2 cellular contexts compared by ENCODE assay signal in the genomic region with DNA sequence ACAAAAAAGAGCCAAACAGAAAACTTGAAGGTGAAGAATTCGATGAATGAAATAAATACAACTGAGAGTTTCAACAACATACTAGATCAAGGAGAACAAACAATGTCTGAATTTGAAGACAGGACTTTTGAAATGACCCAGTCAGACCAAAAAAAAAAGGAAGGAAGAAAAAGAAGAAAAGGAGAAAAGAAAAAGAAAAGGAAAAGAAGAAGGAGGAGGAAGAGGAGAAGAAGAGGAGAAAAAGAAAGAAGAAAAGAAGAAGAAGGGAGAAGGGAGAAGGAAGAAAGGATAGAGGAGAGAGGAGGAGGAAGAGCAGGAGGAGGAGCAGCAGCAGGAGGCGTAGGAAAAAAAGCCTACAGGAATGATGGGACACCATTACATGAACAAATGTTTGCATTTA.
TF ChIP-seq lines count a peak whose summit lies in the region.

No MANE protein-coding gene starts in this region.

TF ChIP-seq in WTC11, 78 proteins besides CTCF, POLR2A, EP300 and RAD21:
- TF ChIP-seq, protein P1, sequence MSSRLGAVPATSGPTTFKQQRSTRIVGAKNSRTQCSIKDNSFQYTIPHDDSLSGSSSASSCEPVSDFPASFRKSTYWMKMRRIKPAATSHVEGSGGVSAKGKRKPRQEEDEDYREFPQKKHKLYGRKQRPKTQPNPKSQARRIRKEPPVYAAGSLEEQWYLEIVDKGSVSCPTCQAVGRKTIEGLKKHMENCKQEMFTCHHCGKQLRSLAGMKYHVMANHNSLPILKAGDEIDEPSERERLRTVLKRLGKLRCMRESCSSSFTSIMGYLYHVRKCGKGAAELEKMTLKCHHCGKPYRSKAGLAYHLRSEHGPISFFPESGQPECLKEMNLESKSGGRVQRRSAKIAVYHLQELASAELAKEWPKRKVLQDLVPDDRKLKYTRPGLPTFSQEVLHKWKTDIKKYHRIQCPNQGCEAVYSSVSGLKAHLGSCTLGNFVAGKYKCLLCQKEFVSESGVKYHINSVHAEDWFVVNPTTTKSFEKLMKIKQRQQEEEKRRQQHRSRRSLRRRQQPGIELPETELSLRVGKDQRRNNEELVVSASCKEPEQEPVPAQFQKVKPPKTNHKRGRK (CRISPR knock-in tag; IDR thresholded peaks at IDR 0.05; ENCODE audit: borderline replicate concordance) = 0 out of 2 replicates have a peak, but pooled peaks have one; percentile 45

TF ChIP-seq in K562, 482 proteins besides CTCF, POLR2A, EP300 and RAD21:
- TF ChIP-seq, protein P2, sequence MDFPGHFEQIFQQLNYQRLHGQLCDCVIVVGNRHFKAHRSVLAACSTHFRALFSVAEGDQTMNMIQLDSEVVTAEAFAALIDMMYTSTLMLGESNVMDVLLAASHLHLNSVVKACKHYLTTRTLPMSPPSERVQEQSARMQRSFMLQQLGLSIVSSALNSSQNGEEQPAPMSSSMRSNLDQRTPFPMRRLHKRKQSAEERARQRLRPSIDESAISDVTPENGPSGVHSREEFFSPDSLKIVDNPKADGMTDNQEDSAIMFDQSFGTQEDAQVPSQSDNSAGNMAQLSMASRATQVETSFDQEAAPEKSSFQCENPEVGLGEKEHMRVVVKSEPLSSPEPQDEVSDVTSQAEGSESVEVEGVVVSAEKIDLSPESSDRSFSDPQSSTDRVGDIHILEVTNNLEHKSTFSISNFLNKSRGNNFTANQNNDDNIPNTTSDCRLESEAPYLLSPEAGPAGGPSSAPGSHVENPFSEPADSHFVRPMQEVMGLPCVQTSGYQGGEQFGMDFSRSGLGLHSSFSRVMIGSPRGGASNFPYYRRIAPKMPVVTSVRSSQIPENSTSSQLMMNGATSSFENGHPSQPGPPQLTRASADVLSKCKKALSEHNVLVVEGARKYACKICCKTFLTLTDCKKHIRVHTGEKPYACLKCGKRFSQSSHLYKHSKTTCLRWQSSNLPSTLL (IDR thresholded peaks at IDR 0.05) = 0 out of 2 replicates have a peak, but pooled peaks have one; percentile 46
- TF ChIP-seq MTA2 (IDR thresholded peaks at IDR 0.05; ENCODE audit: low read depth) (0 out of 2 replicates have a peak, but pooled peaks have one; percentile 10), MCM7 (IDR thresholded peaks at IDR 0.05) (peak in 1 of 2 experiments; percentile 43; a peak in 1 of 4 replicates), TRIM28 (IDR thresholded peaks at IDR 0.05) (peak; percentile 15; the same call in 1 of the 2 replicates), EHMT2 (IDR thresholded peaks at IDR 0.05) (peak; percentile 8; the same call in 1 of the 2 replicates), TRIM24 (IDR thresholded peaks at IDR 0.05) (peak in 1 of 2 experiments; percentile 58; a peak in 2 of 4 replicates), CSDE1 (IDR thresholded peaks at IDR 0.05) (peak in 1 of 2 experiments; percentile 78; a peak in 1 of 4 replicates)
- TF ChIP-seq, protein P3, sequence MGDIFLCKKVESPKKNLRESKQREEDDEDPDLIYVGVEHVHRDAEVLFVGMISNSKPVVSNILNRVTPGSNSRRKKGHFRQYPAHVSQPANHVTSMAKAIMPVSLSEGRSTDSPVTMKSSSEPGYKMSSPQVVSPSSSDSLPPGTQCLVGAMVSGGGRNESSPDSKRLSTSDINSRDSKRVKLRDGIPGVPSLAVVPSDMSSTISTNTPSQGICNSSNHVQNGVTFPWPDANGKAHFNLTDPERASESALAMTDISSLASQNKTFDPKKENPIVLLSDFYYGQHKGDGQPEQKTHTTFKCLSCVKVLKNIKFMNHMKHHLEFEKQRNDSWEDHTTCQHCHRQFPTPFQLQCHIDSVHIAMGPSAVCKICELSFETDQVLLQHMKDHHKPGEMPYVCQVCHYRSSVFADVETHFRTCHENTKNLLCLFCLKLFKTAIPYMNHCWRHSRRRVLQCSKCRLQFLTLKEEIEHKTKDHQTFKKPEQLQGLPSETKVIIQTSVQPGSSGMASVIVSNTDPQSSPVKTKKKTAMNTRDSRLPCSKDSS (IDR thresholded peaks at IDR 0.05; ENCODE audit: low read depth, partially characterized antibody) = peak; percentile 30
- TF ChIP-seq, protein P1 (tag; IDR thresholded peaks at IDR 0.05) = peak; percentile 91
- TF ChIP-seq, protein P4, sequence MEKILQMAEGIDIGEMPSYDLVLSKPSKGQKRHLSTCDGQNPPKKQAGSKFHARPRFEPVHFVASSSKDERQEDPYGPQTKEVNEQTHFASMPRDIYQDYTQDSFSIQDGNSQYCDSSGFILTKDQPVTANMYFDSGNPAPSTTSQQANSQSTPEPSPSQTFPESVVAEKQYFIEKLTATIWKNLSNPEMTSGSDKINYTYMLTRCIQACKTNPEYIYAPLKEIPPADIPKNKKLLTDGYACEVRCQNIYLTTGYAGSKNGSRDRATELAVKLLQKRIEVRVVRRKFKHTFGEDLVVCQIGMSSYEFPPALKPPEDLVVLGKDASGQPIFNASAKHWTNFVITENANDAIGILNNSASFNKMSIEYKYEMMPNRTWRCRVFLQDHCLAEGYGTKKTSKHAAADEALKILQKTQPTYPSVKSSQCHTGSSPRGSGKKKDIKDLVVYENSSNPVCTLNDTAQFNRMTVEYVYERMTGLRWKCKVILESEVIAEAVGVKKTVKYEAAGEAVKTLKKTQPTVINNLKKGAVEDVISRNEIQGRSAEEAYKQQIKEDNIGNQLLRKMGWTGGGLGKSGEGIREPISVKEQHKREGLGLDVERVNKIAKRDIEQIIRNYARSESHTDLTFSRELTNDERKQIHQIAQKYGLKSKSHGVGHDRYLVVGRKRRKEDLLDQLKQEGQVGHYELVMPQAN (IDR thresholded peaks at IDR 0.05; ENCODE audit: borderline replicate concordance) = 0 out of 2 replicates have a peak, but pooled peaks have one; percentile 19
